Comparison of ENCODE assay signal across 11 cellular contexts in the genomic region with DNA sequence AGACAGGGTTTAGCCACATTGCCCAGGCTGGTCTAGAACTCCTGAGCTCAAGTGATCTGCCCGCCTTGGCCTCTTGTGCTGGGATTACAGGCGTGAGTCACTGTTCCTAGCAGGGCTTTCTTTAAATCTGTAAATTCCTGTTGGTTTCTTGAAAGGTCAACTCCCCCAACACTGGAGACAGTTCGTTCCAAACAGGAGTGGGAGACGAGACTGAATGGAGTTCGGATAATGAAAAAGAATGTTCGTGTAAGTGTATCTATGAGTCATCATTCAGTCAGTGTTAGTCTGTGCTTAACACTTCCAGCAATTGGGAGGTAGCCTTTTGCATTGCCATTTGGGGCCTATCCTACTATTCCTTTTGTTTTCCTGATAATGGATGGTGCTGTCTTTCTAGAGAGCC. TPM values are rescaled to one million over a fixed set of nuclear protein-coding genes. Genes with fewer than 3 reads are reported as not detected.
DNase-seq lines count a peak whose midpoint lies in the region; ATAC-seq and TF ChIP-seq lines count a peak whose summit lies in the region.
"Had no signal": no experiment of that assay in that cellular context is flagged by ENCODE, and none has a peak within 500 bp of the region (broad histone marks: within the 10 kb centered on the region; RNA-seq: fewer than 3 reads in every experiment).

No MANE protein-coding gene starts in this region.

- peak; percentile 97 for DNase-seq in AG10803 (ENCODE audit: low read depth)
- DNase-seq in HT1080 (ENCODE audit: low read depth): peak; percentile 98
- DNase-seq in dedifferentiated amniotic fluid mesenchymal stem cell (ENCODE audit: extremely low spot score): peak; percentile 54
- peak; percentile 76 for DNase-seq in myocyte (ENCODE audit: low read depth)
- no peak for DNase-seq in cerebellar nuclear complex (lab: John Stamatoyannopoulos, UW)
- DNase-seq in DMS53 treated with DMSO at 0.1 percent for 48 hours (lab: John Stamatoyannopoulos, UW; ENCODE audit: unreplicated experiment): no peak
- DNase-seq in UCSD-AML1 (lab: John Stamatoyannopoulos, UW; ENCODE audit: unreplicated experiment): no peak
- DNase-seq in sciatic nerve (ENCODE audit: low spot score): no peak
- DNase-seq: NCI-H146, nephron progenitor cell had no signal

- intact Hi-C loops in sciatic nerve (cut with DNase I): no loop called here

- no peak for ATAC-seq in sciatic nerve

- TF ChIP-seq CTCF in AG10803 (conservative IDR thresholded peaks at IDR 0.05; ENCODE audit: low read length): no peak

- H3K4me3 ChIP-seq in AG10803 (ENCODE audit: low read length): no peak overlapping the region
- H3K4me3 ChIP-seq: SK-N-MC had no signal

RNA-seq across cellular contexts. Expression of a gene that starts 10.0 kb away (rescaled TPM):
- 1.3 and 3.8 TPM in 2 replicates for total RNA-seq in HT1080 (2014; rRNA removed; shearing (Covaris generic))
- polyA plus RNA-seq in HT1080 (2015; cell fraction: cytosol; rRNA removed): 3.1 and 3.9 TPM in 2 replicates
- 9.1 and 10.3 TPM in 2 replicates for polyA plus RNA-seq in HT1080 (2015; cell fraction: nucleus; rRNA removed)
- 4.8 and 6.0 TPM in 2 replicates for total RNA-seq in myocyte
- polyA plus RNA-seq in myocyte (2012): 6.4 TPM
- total RNA-seq in sciatic nerve: 13.2 TPM

RNA-seq across cellular contexts. Expression of a gene that starts 34.9 kb away (rescaled TPM):
- 7.3 and 13.4 TPM in 2 replicates for total RNA-seq in HT1080 (2014; rRNA removed; shearing (Covaris generic))
- polyA plus RNA-seq in HT1080 (2015; cell fraction: cytosol; rRNA removed): 19.1 and 19.9 TPM in 2 replicates
- 16.9 and 18.9 TPM in 2 replicates for polyA plus RNA-seq in HT1080 (2015; cell fraction: nucleus; rRNA removed)
- total RNA-seq in myocyte: 22.0 and 23.5 TPM in 2 replicates
- polyA plus RNA-seq in myocyte (2012): 52.8 TPM
- total RNA-seq in sciatic nerve: 30.8 TPM

RNA-seq across cellular contexts. Expression of a gene that starts 46.5 kb away (rescaled TPM):
- total RNA-seq in HT1080 (2014; rRNA removed; shearing (Covaris generic)): 41.4 and 42.9 TPM in 2 replicates
- 19.0 and 25.2 TPM in 2 replicates for polyA plus RNA-seq in HT1080 (2015; cell fraction: cytosol; rRNA removed)
- polyA plus RNA-seq in HT1080 (2015; cell fraction: nucleus; rRNA removed): 76.7 and 85.1 TPM in 2 replicates
- total RNA-seq in myocyte: 20.8 and 30.9 TPM in 2 replicates
- polyA plus RNA-seq in myocyte (2012): 21.5 TPM
- 46.4 TPM for total RNA-seq in sciatic nerve

RNA-seq across cellular contexts. Expression of a gene that starts 48.7 kb away (rescaled TPM):
- 7.5 and 9.3 TPM in 2 replicates for total RNA-seq in HT1080 (2014; rRNA removed; shearing (Covaris generic))
- polyA plus RNA-seq in HT1080 (2015; cell fraction: cytosol; rRNA removed): 13.8 and 15.5 TPM in 2 replicates
- 24.4 and 28.0 TPM in 2 replicates for polyA plus RNA-seq in HT1080 (2015; cell fraction: nucleus; rRNA removed)
- 14.8 and 16.3 TPM in 2 replicates for total RNA-seq in myocyte
- polyA plus RNA-seq in myocyte (2012): 14.5 TPM
- 36.8 TPM for total RNA-seq in sciatic nerve

RNA-seq across cellular contexts. Expression of a gene that starts 49.3 kb away (rescaled TPM):
- 39.6 and 45.7 TPM in 2 replicates for total RNA-seq in HT1080 (2014; rRNA removed; shearing (Covaris generic))
- polyA plus RNA-seq in HT1080 (2015; cell fraction: cytosol; rRNA removed): 23.4 and 26.4 TPM in 2 replicates
- polyA plus RNA-seq in HT1080 (2015; cell fraction: nucleus; rRNA removed): 62.4 and 77.0 TPM in 2 replicates
- 36.8 and 42.3 TPM in 2 replicates for total RNA-seq in myocyte
- 46.9 TPM for polyA plus RNA-seq in myocyte (2012)
- total RNA-seq in sciatic nerve: 68.7 TPM

Comparison
In these comparisons a context has a peak if more than half of its experiments do, and no peak if none do; other contexts are left out.
1. DNase-seq: peak in AG10803 (single experiment), HT1080 (single experiment), dedifferentiated amniotic fluid mesenchymal stem cell (single experiment) and myocyte (single experiment); none in cerebellar nuclear complex (0 of 2), DMS53 treated with DMSO at 0.1 percent for 48 hours (single experiment), UCSD-AML1 (single experiment) and sciatic nerve (single experiment).